Comparison of ENCODE assay signal across 13 cellular contexts in the genomic region with DNA sequence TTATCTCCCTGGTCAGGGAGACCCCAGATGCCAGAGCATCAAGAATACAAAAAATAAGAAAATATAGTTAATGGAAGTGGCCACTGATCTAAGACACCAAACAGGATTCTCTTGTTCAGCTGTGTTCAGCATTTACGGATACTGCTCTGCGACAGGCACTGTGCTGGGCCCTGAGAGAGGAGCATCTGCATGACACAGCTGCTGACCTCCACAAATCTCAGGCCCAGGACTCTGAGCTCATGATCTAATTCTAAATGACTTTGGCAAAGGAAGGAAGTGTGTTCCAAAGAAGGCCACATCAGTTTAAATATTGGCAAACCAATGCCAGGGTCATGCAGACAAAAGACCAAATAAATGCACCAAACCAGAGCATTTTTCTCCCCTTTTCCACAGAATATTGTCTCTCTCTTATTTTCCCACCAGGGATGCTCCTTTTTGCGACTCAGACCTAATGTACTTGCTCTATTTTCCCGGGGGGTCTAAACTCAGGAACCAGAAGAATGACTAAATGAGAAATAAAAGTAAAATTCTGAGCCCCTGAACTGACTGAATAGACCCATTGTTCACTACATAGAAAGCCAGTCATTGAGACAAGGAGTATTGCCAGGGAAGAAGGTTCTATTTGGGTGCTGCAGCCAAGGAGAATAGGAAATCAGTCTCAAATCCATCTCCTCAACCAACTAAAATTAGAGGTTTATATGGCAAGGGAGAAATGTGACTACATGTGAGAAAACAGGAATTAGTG. TPM values are rescaled to one million over a fixed set of nuclear protein-coding genes. Genes with fewer than 3 reads are reported as not detected.
A peak's percentile ranks its signal among the peaks of the same experiment; 100 is the strongest.
DNase-seq lines count a peak whose midpoint lies in the region; ATAC-seq and TF ChIP-seq lines count a peak whose summit lies in the region.
"Had no signal": no experiment of that assay in that cellular context is flagged by ENCODE, and none has a peak within 500 bp of the region (broad histone marks: within the 10 kb centered on the region; RNA-seq: fewer than 3 reads in every experiment).

No MANE protein-coding gene starts in this region.

- H3K4me3 Mint-ChIP-seq in activated CD4-positive, alpha-beta memory T cell treated with anti-CD3 and anti-CD28 coated beads for 36 hours: peak overlapping the region; percentile 5
- H3K4me3 Mint-ChIP-seq in activated CD4-positive, alpha-beta memory T cell treated with anti-CD3 and anti-CD28 coated beads, Interleukin-2, amount 10 ng/mL, durations not matched to agents 7 days and 5 days: no peak overlapping the region
- H3K4me3 Mint-ChIP-seq in T-helper 17 cell (no peak overlapping the region), progenitor cell of endocrine pancreas (ENCODE audit: low read depth) (peak overlapping the region; percentile 43)

- no peak for TF ChIP-seq CTCF in progenitor cell of endocrine pancreas (IDR thresholded peaks at IDR 0.05; ENCODE audit: unreplicated experiment)

- POLR2A ChIA-PET in activated CD4-positive, alpha-beta memory T cell treated with anti-CD3 and anti-CD28 coated beads for 36 hours (lab: Charles Lee): no interaction called here
- POLR2A ChIA-PET in activated CD4-positive, alpha-beta memory T cell treated with anti-CD3 and anti-CD28 coated beads, Interleukin-2, amount 10 ng/mL, durations not matched to agents 7 days and 5 days (lab: Charles Lee): no interaction called here

- ATAC-seq in T-helper 17 cell (no peak), HG02588 (IDR thresholded peaks at IDR 0.05; ENCODE audit: unreplicated experiment) (no peak)

- no peak for DNase-seq in activated CD4-positive, alpha-beta memory T cell treated with anti-CD3 and anti-CD28 coated beads for 36 hours
- DNase-seq in activated CD4-positive, alpha-beta memory T cell treated with anti-CD3 and anti-CD28 coated beads, Interleukin-2, amount 10 ng/mL, durations not matched to agents 7 days and 5 days: no peak
- DNase-seq in T-helper 17 cell: no peak
- peak in 28 of 42 donors; percentile 6 to 76 (median 33) for DNase-seq in head of caudate nucleus
- no peak for DNase-seq in progenitor cell of endocrine pancreas (ENCODE audit: low spot score, unreplicated experiment)
- DNase-seq in DMS153 (lab: John Stamatoyannopoulos, UW): no peak
- DNase-seq in NCI-H1048 (lab: John Stamatoyannopoulos, UW): no peak
- DNase-seq: activated CD8-positive, alpha-beta memory T cell treated with anti-CD3 and anti-CD28 coated beads, Interleukin-2, amount 50 U/mL, for 4 hours; amniotic stem cell; Calu3; NCI-H1092 treated with DMSO at 0.1 percent for 48 hours; stimulated activated CD8-positive, alpha-beta memory T cell treated with anti-CD3 and anti-CD28 coated beads, Interleukin-4, amount 100 ng/mL, for 48 hours had no signal

- H3K4me1 Mint-ChIP-seq in activated CD4-positive, alpha-beta memory T cell treated with anti-CD3 and anti-CD28 coated beads for 36 hours (ENCODE audit: low read depth): peaks cover 31% of the 10 kb centered on the region
- H3K4me1 Mint-ChIP-seq in activated CD4-positive, alpha-beta memory T cell treated with anti-CD3 and anti-CD28 coated beads, Interleukin-2, amount 10 ng/mL, durations not matched to agents 7 days and 5 days: peaks cover 34% of the 10 kb centered on the region
- peaks cover 10% of the 10 kb centered on the region for H3K4me1 Mint-ChIP-seq in T-helper 17 cell
- H3K4me1 Mint-ChIP-seq in progenitor cell of endocrine pancreas (ENCODE audit: low read depth): peaks cover 11% of the 10 kb centered on the region

- intact Hi-C loops in activated CD4-positive, alpha-beta memory T cell treated with anti-CD3 and anti-CD28 coated beads for 36 hours (cut with micrococcal nuclease): no loop called here
- intact Hi-C loops in head of caudate nucleus (cut with DNase I): no loop called here

- H3K27ac Mint-ChIP-seq in activated CD4-positive, alpha-beta memory T cell treated with anti-CD3 and anti-CD28 coated beads for 36 hours: peak overlapping the region; percentile 30
- no peak overlapping the region for H3K27ac Mint-ChIP-seq in activated CD4-positive, alpha-beta memory T cell treated with anti-CD3 and anti-CD28 coated beads, Interleukin-2, amount 10 ng/mL, durations not matched to agents 7 days and 5 days
- H3K27ac Mint-ChIP-seq in T-helper 17 cell: peak overlapping the region; percentile 8
- H3K27ac Mint-ChIP-seq in progenitor cell of endocrine pancreas: no peak overlapping the region

- no peaks in the 10 kb centered on the region for H3K27me3 Mint-ChIP-seq in activated CD4-positive, alpha-beta memory T cell treated with anti-CD3 and anti-CD28 coated beads for 36 hours
- peaks cover 3% of the 10 kb centered on the region for H3K27me3 Mint-ChIP-seq in activated CD4-positive, alpha-beta memory T cell treated with anti-CD3 and anti-CD28 coated beads, Interleukin-2, amount 10 ng/mL, durations not matched to agents 7 days and 5 days
- H3K27me3 Mint-ChIP-seq in T-helper 17 cell: peaks cover 4% of the 10 kb centered on the region
- H3K27me3 Mint-ChIP-seq in progenitor cell of endocrine pancreas: no peaks in the 10 kb centered on the region

- peaks cover 6% of the 10 kb centered on the region for H3K9me3 ChIP-seq in T-helper 17 cell (ENCODE audit: control insufficient read depth, low read length, poor library complexity, severe bottlenecking)

- CTCF ChIA-PET in activated CD4-positive, alpha-beta memory T cell treated with anti-CD3 and anti-CD28 coated beads for 36 hours (lab: Charles Lee): no interaction called here
- CTCF ChIA-PET in activated CD4-positive, alpha-beta memory T cell treated with anti-CD3 and anti-CD28 coated beads, Interleukin-2, amount 10 ng/mL, durations not matched to agents 7 days and 5 days (lab: Charles Lee): no interaction called here

- peaks cover 18% of the 10 kb centered on the region for H3K36me3 Mint-ChIP-seq in activated CD4-positive, alpha-beta memory T cell treated with anti-CD3 and anti-CD28 coated beads for 36 hours
- peaks cover 33% of the 10 kb centered on the region for H3K36me3 Mint-ChIP-seq in activated CD4-positive, alpha-beta memory T cell treated with anti-CD3 and anti-CD28 coated beads, Interleukin-2, amount 10 ng/mL, durations not matched to agents 7 days and 5 days (ENCODE audit: low read depth)
- H3K36me3 Mint-ChIP-seq in T-helper 17 cell (ENCODE audit: low read depth) (peaks cover 5% of the 10 kb centered on the region), progenitor cell of endocrine pancreas (ENCODE audit: insufficient read depth) (peaks cover 11% of the 10 kb centered on the region)

- H3K9me3 Mint-ChIP-seq in activated CD4-positive, alpha-beta memory T cell treated with anti-CD3 and anti-CD28 coated beads for 36 hours: peaks cover 21% of the 10 kb centered on the region
- peaks cover 19% of the 10 kb centered on the region for H3K9me3 Mint-ChIP-seq in activated CD4-positive, alpha-beta memory T cell treated with anti-CD3 and anti-CD28 coated beads, Interleukin-2, amount 10 ng/mL, durations not matched to agents 7 days and 5 days
- H3K9me3 Mint-ChIP-seq in progenitor cell of endocrine pancreas (ENCODE audit: low read depth): peaks cover 13% of the 10 kb centered on the region

RNA-seq across cellular contexts. Expression of a gene that starts 1.4 kb away (rescaled TPM):
- total RNA-seq in activated CD4-positive, alpha-beta memory T cell treated with anti-CD3 and anti-CD28 coated beads for 36 hours: 10 to 100 TPM; 26.5 to 27.6 TPM
- 10 to 100 TPM; 26.4 to 28.6 TPM for total RNA-seq in activated CD4-positive, alpha-beta memory T cell treated with anti-CD3 and anti-CD28 coated beads, Interleukin-2, amount 10 ng/mL, durations not matched to agents 7 days and 5 days
- 10 to 100 TPM; 14.1 to 14.8 TPM for total RNA-seq in T-helper 17 cell
- 26.3 and 28.1 TPM in 2 replicates for total RNA-seq in progenitor cell of endocrine pancreas

RNA-seq across cellular contexts. Expression of a gene that starts 58.3 kb away (rescaled TPM):
- 1 to 10 TPM in 1 of 2 experiments, under 1 TPM in 1; 0.61 to 1.2 TPM for total RNA-seq in activated CD4-positive, alpha-beta memory T cell treated with anti-CD3 and anti-CD28 coated beads for 36 hours
- under 1 TPM; 0.45 to 0.85 TPM for total RNA-seq in activated CD4-positive, alpha-beta memory T cell treated with anti-CD3 and anti-CD28 coated beads, Interleukin-2, amount 10 ng/mL, durations not matched to agents 7 days and 5 days
- total RNA-seq in T-helper 17 cell: 1 to 10 TPM in 1 of 2 donors, under 1 TPM in 1; 0.94 to 2.0 TPM
- total RNA-seq in progenitor cell of endocrine pancreas: 37.1 and 38.0 TPM in 2 replicates

Comparison
In these comparisons a context has a peak if more than half of its experiments do, and no peak if none do; other contexts are left out.
1. H3K27ac Mint-ChIP-seq: peak in activated CD4-positive, alpha-beta memory T cell treated with anti-CD3 and anti-CD28 coated beads for 36 hours (single experiment) and T-helper 17 cell (single experiment); none in activated CD4-positive, alpha-beta memory T cell treated with anti-CD3 and anti-CD28 coated beads, Interleukin-2, amount 10 ng/mL, durations not matched to agents 7 days and 5 days (single experiment) and progenitor cell of endocrine pancreas (single experiment).
2. H3K4me3 Mint-ChIP-seq: peak in activated CD4-positive, alpha-beta memory T cell treated with anti-CD3 and anti-CD28 coated beads for 36 hours (single experiment) and progenitor cell of endocrine pancreas (single experiment); none in activated CD4-positive, alpha-beta memory T cell treated with anti-CD3 and anti-CD28 coated beads, Interleukin-2, amount 10 ng/mL, durations not matched to agents 7 days and 5 days (single experiment) and T-helper 17 cell (single experiment).
3. DNase-seq: peak in head of caudate nucleus (28 of 42); none in activated CD4-positive, alpha-beta memory T cell treated with anti-CD3 and anti-CD28 coated beads for 36 hours (single experiment), activated CD4-positive, alpha-beta memory T cell treated with anti-CD3 and anti-CD28 coated beads, Interleukin-2, amount 10 ng/mL, durations not matched to agents 7 days and 5 days (single experiment), T-helper 17 cell (0 of 3), progenitor cell of endocrine pancreas (single experiment), DMS153 (single experiment) and NCI-H1048 (single experiment).
4. RNA of a gene that starts 58.3 kb away (total RNA-seq): 37.1 to 38.0 TPM in progenitor cell of endocrine pancreas; 0.94 to 2.0 TPM in T-helper 17 cell, 0.61 to 1.2 TPM in activated CD4-positive, alpha-beta memory T cell treated with anti-CD3 and anti-CD28 coated beads for 36 hours and 0.45 to 0.85 TPM in activated CD4-positive, alpha-beta memory T cell treated with anti-CD3 and anti-CD28 coated beads, Interleukin-2, amount 10 ng/mL, durations not matched to agents 7 days and 5 days; every median in the first group is over 10 times any median in the second.